ENCODE assay signal across 8 cellular contexts in the genomic region with DNA sequence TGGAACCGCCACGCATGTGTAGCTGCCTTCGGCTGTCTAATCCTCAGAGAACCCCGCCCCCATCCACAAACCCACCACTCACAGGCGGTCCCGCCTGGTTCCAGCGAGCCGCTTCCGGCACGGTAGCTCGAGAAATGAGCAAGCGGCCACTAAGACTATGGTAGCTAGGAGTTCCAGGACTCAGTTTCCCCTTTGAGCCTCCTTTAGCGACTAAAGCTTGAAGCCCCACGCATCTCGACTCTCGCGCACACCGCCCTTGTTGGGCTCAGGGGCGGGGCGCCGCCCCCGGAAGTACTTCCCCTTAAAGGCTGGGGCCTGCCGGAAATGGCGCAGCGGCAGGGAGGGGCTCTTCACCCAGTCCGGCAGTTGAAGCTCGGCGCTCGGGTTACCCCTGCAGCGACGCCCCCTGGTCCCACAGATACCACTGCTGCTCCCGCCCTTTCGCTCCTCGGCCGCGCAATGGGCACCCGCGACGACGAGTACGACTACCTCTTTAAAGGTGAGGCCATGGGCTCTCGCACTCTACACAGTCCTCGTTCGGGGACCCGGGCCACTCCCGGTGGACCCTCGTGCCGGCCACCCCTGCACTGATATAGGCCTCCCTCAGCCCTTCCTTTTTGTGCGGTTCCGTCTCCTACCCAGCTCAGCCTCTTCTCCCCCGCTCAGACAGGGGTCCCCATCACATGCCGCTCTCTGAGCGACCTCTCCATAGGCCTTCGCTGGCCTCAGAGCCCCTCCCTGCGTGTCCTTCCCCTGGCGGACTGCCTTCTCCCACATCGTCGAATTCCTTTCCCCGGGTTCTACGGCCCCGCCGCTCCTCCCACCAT. TPM values are rescaled to one million over a fixed set of nuclear protein-coding genes. Genes with fewer than 3 reads are reported as not detected.
DNase-seq lines count a peak whose midpoint lies in the region; ATAC-seq and TF ChIP-seq lines count a peak whose summit lies in the region.

A gene (plus strand): TSS at position 365 of the 827 bp plus-strand sequence. CDS start 95 bp downstream, at position 460.

- peak within 1 kb of the TSS; percentile 89 for H3K27ac ChIP-seq in CD4-positive, alpha-beta memory T cell (ENCODE audit: low read depth, low read length)
- H3K27ac ChIP-seq in dorsolateral prefrontal cortex, result peak within 1 kb of the TSS; percentile 69 to 100 (median 97)

- peak within 1 kb of the TSS; percentile 98 to 100 (median 99) for H3K27ac Mint-ChIP-seq in CD4-positive, alpha-beta memory T cell
- peak within 1 kb of the TSS; percentile 96 for H3K27ac Mint-ChIP-seq in activated CD4-positive, alpha-beta memory T cell treated with anti-CD3 and anti-CD28 coated beads for 36 hours

- ATAC-seq in GM19438 (IDR thresholded peaks at IDR 0.05; ENCODE audit: low read depth, unreplicated experiment) (peak; percentile 85), HG03575 (IDR thresholded peaks at IDR 0.05; ENCODE audit: extremely low read depth, insufficient number of reproducible peaks, low FRiP score, unreplicated experiment) (peak; percentile 45)

- H3K9me3 ChIP-seq in CD4-positive, alpha-beta memory T cell (ENCODE audit: control insufficient read depth in 1 of 2, low read length in 2 of 2), result no peaks in the 10 kb centered on the region

- 0 to 1% methylated on average over 47 to 56 of the region's 62 CpGs for WGBS in lower leg skin, 2 donors

- H3K4me3 Mint-ChIP-seq in CD4-positive, alpha-beta memory T cell, result peak within 1 kb of the TSS; percentile 95 to 100 (median 98)
- peak within 1 kb of the TSS; percentile 96 for H3K4me3 Mint-ChIP-seq in activated CD4-positive, alpha-beta memory T cell treated with anti-CD3 and anti-CD28 coated beads for 36 hours

- DNase-seq in CD4-positive, alpha-beta memory T cell, result peak; percentile 96 to 97 (median 96)
- DNase-seq in NCI-H82 (lab: John Stamatoyannopoulos, UW) (peak; percentile 99), dorsolateral prefrontal cortex (peak; percentile 92 to 98 (median 96)), lower leg skin (ENCODE audit: low spot score in 2 of 2) (peak; percentile 93 to 99)
- DNase-seq in activated CD4-positive, alpha-beta memory T cell treated with anti-CD3 and anti-CD28 coated beads for 36 hours, result peak; percentile 97
- DNase-seq in stimulated activated CD4-positive, alpha-beta T cell treated with anti-CD3 and anti-CD28 coated beads, Interleukin-4, amount 100 ng/mL, for 48 hours (ENCODE audit: low read depth in 2 of 2), result peak; percentile 90 to 92

- peak within 1 kb of the TSS; percentile 92 to 99 for H3K4me3 ChIP-seq in CD4-positive, alpha-beta memory T cell (ENCODE audit: low read length in 2 of 2)
- H3K4me3 ChIP-seq in dorsolateral prefrontal cortex (peak within 1 kb of the TSS; percentile 55 to 100 (median 95)), lower leg skin (ENCODE audit: low read depth, poor library complexity, severe bottlenecking) (peak within 1 kb of the TSS; percentile 86)

- H3K4me1 ChIP-seq in CD4-positive, alpha-beta memory T cell (ENCODE audit: insufficient read depth, low read length), result peaks cover 40% of the 10 kb centered on the region

- H3K27me3 ChIP-seq in CD4-positive, alpha-beta memory T cell (ENCODE audit: insufficient read depth, low read length), result no peaks in the 10 kb centered on the region
- no peaks in the 10 kb centered on the region for H3K27me3 ChIP-seq in dorsolateral prefrontal cortex

- H3K9me3 Mint-ChIP-seq in CD4-positive, alpha-beta memory T cell, result peaks cover 0 to 8% (median 0%) of the 10 kb centered on the region in 8 donors
- peaks cover 4% of the 10 kb centered on the region for H3K9me3 Mint-ChIP-seq in activated CD4-positive, alpha-beta memory T cell treated with anti-CD3 and anti-CD28 coated beads for 36 hours

- TF ChIP-seq POLR2A in lower leg skin (IDR thresholded peaks at IDR 0.05), result peak in 1 of 2 donors; percentile 60

- peaks cover 14 to 45% (median 26%) of the 10 kb centered on the region in 4 donors for H3K4me1 Mint-ChIP-seq in CD4-positive, alpha-beta memory T cell
- peaks cover 26% of the 10 kb centered on the region for H3K4me1 Mint-ChIP-seq in activated CD4-positive, alpha-beta memory T cell treated with anti-CD3 and anti-CD28 coated beads for 36 hours (ENCODE audit: low read depth)

- H3K27me3 Mint-ChIP-seq in CD4-positive, alpha-beta memory T cell, result peaks cover 0 to 5% of the 10 kb centered on the region in 2 donors
- peaks cover 4% of the 10 kb centered on the region for H3K27me3 Mint-ChIP-seq in activated CD4-positive, alpha-beta memory T cell treated with anti-CD3 and anti-CD28 coated beads for 36 hours

- no peaks in the 10 kb centered on the region for H3K36me3 ChIP-seq in CD4-positive, alpha-beta memory T cell (ENCODE audit: insufficient read depth, low read length)

- intact Hi-C loops in CD4-positive, alpha-beta memory T cell (cut with micrococcal nuclease), result loop anchor here (1.0 to 10.0 kb wide), 6 partner anchors 77 to 737 kb away; a partner anchor contains a TSS
- intact Hi-C loops in activated CD4-positive, alpha-beta memory T cell treated with anti-CD3 and anti-CD28 coated beads for 36 hours (cut with micrococcal nuclease), result loop anchor here (5.0 kb wide), 4 partner anchors 42 to 633 kb away; a partner anchor contains a TSS
- intact Hi-C loops in dorsolateral prefrontal cortex (cut with DNase I) (loop anchor here (1.0 to 10.0 kb wide), 4 partner anchors 77 to 259 kb away; a partner anchor contains a TSS), lower leg skin (cut with DNase I; ENCODE audit: low total_unique reads) (no loop called here)

- POLR2A ChIA-PET in CD4-positive, alpha-beta memory T cell (lab: Charles Lee; ENCODE audit: partially characterized antibody), result interaction anchor here (0.5 to 2.9 kb wide), 40 partner anchors 9 to 976 kb away, joined by 3 to 41 read pairs (median 4); a partner anchor contains a TSS
- POLR2A ChIA-PET in activated CD4-positive, alpha-beta memory T cell treated with anti-CD3 and anti-CD28 coated beads for 36 hours (lab: Charles Lee), result interaction anchor here (0.6 to 3.2 kb wide), 12 partner anchors 8 to 684 kb away, joined by 3 to 17 read pairs (median 4); a partner anchor contains a TSS

- H3K36me3 Mint-ChIP-seq in CD4-positive, alpha-beta memory T cell, result peaks cover under 1 to 24% of the 10 kb centered on the region in 2 donors
- peaks cover 11% of the 10 kb centered on the region for H3K36me3 Mint-ChIP-seq in activated CD4-positive, alpha-beta memory T cell treated with anti-CD3 and anti-CD28 coated beads for 36 hours

- CTCF ChIA-PET in CD4-positive, alpha-beta memory T cell (lab: Charles Lee; ENCODE audit: partially characterized antibody), result interaction anchor here (0.6 to 3.8 kb wide), 21 partner anchors 9 to 555 kb away, joined by 3 to 20 read pairs (median 4); a partner anchor contains a TSS
- CTCF ChIA-PET in activated CD4-positive, alpha-beta memory T cell treated with anti-CD3 and anti-CD28 coated beads for 36 hours (lab: Charles Lee), result interaction anchor here (0.6 to 2.2 kb wide), 18 partner anchors 9 to 629 kb away, joined by 3 to 19 read pairs (median 3); a partner anchor contains a TSS

- TF ChIP-seq CTCF in dorsolateral prefrontal cortex (IDR thresholded peaks at IDR 0.05 in 54 of 56, conservative IDR thresholded peaks at IDR 0.05 in 2 of 56; ENCODE audit: low read depth in 1 of 56, partially characterized antibody in 56 of 56) (peak in 54 of 56 donors; percentile 32 to 81 (median 58)), lower leg skin (IDR thresholded peaks at IDR 0.05) (peak in 1 of 3 donors; percentile 11)

RNA-seq across cellular contexts. Expression of the gene that starts here (rescaled TPM):
- 10 to 100 TPM; 84.7 to 95.8 TPM for total RNA-seq in CD4-positive, alpha-beta memory T cell
- 100 to 1,000 TPM; 247 to 265 TPM for polyA plus RNA-seq in CD4-positive, alpha-beta memory T cell
- total RNA-seq in activated CD4-positive, alpha-beta memory T cell treated with anti-CD3 and anti-CD28 coated beads for 36 hours, result 100 to 1,000 TPM; 171 to 181 TPM
- total RNA-seq in dorsolateral prefrontal cortex (100 to 1,000 TPM in 119 of 120 experiments, 10 to 100 TPM in 1; 88.8 to 241 (median 186) TPM), lower leg skin (100 to 1,000 TPM; 451 to 676 (median 466) TPM)

Comparison
In these comparisons a context has a peak if more than half of its experiments do, and no peak if none do; other contexts are left out.
1. Peak in every context shown above with its lines: DNase-seq, ATAC-seq, H3K4me3 ChIP-seq and H3K27ac ChIP-seq.